In the genomic region with DNA sequence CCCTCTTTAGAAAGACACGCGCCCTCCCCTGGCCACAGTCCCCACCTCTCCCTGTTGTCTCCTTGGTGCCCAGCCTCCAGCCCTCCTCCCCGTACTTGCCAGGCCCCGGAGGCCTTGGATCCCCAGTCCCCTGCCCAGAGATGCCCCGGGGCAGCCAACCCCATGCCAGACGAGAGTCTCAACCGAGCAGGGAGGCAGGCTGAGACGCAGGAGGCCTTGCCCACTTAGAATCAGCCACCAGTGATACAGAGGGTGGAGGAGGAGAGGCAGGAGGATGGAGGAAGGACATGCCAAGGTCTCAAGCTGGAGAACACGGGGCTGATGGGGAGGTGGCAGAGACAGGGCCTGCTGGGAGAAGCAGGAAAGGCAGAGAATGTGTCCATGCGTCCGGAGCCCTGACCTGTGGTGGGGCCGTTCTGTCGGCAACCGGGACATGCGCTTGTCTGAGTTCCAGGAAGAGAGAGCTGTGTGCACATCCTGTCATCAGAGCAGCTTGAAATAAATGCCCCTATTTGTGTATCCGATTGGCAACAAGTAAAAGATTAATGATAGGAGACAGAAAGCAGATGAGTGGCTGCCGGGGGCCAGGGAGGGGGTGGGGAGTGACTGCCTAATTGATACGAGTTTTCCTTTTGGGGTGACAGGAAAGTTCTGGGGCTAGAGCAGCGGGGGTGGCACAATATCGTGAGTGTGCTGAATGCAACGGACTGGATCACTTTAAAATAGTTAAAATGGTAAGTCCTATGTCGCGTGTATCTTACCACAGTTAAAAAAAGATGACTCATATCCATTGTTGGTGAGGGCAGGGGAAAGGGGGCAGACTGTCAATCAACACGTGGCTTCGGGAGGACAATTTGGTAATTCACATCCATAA, we compare ENCODE assay signal across 8 cellular contexts. TPM values are rescaled to one million over a fixed set of nuclear protein-coding genes. Genes with fewer than 3 reads are reported as not detected.
A peak's percentile ranks its signal among the peaks of the same experiment; 100 is the strongest.
DNase-seq lines count a peak whose midpoint lies in the region; ATAC-seq and TF ChIP-seq lines count a peak whose summit lies in the region.

No MANE protein-coding gene starts in this region.

- POLR2A ChIA-PET in activated CD4-positive, alpha-beta memory T cell treated with anti-CD3 and anti-CD28 coated beads, Interleukin-2, amount 10 ng/mL, durations not matched to agents 7 days and 5 days (lab: Charles Lee), result interaction anchor here (0.6 to 3.2 kb wide), 24 partner anchors 9 to 474 kb away, joined by 3 to 31 read pairs (median 4); partner anchors contain the start of gene KLHL36

- H3K27me3 ChIP-seq in esophagus muscularis mucosa, result peaks cover 0 to 16% (median 0%) of the 10 kb centered on the region in 4 donors
- H3K27me3 ChIP-seq in osteoblast (ENCODE audit: insufficient read depth, low read length), result no peaks in the 10 kb centered on the region
- H3K27me3 ChIP-seq in Karpas-422 (ENCODE audit: low read length), result no peaks in the 10 kb centered on the region

- TF ChIP-seq POLR2A in esophagus muscularis mucosa (IDR thresholded peaks at IDR 0.05; ENCODE audit: low read depth), result no peak

- H3K36me3 Mint-ChIP-seq in activated CD4-positive, alpha-beta memory T cell treated with anti-CD3 and anti-CD28 coated beads, Interleukin-2, amount 10 ng/mL, durations not matched to agents 7 days and 5 days (ENCODE audit: low read depth), result peaks cover 62% of the 10 kb centered on the region

- peak; percentile 40 for DNase-seq in KBM-7
- DNase-seq in activated CD4-positive, alpha-beta memory T cell treated with anti-CD3 and anti-CD28 coated beads, Interleukin-2, amount 10 ng/mL, durations not matched to agents 7 days and 5 days, result peak; percentile 62
- DNase-seq in esophagus muscularis mucosa (ENCODE audit: extremely low spot score), result no peak
- DNase-seq in stimulated activated CD4-positive, alpha-beta T cell treated with anti-CD3 and anti-CD28 coated beads, Interleukin-15, amount 100 ng/mL, for 24 hours, result peak; percentile 74
- DNase-seq in osteoblast (ENCODE audit: insufficient read length, low spot score, missing footprints), result no peak
- DNase-seq in glomerular visceral epithelial cell (ENCODE audit: extremely low spot score), result no peak
- DNase-seq in Karpas-422, result no peak

- H3K27me3 Mint-ChIP-seq in activated CD4-positive, alpha-beta memory T cell treated with anti-CD3 and anti-CD28 coated beads, Interleukin-2, amount 10 ng/mL, durations not matched to agents 7 days and 5 days, result no peaks in the 10 kb centered on the region

- no peak overlapping the region for H3K9ac ChIP-seq in Karpas-422 (ENCODE audit: low read length)

- 75% methylated on average over 25 of the region's 25 CpGs for WGBS in esophagus muscularis mucosa

- ATAC-seq in GM21381 (IDR thresholded peaks at IDR 0.05; ENCODE audit: unreplicated experiment), result no peak

- no peaks in the 10 kb centered on the region for H4K20me1 ChIP-seq in osteoblast (ENCODE audit: insufficient read depth, low read length)
- 0 out of 2 replicates have a peak, but pooled peaks cover 2% of the 10 kb centered on the region for H4K20me1 ChIP-seq in Karpas-422 (ENCODE audit: insufficient read depth, low read depth, low read length)

- peak overlapping the region; percentile 25 to 60 (median 43) for H3K27ac ChIP-seq in esophagus muscularis mucosa (replicated peaks in 1 of 4)
- H3K27ac ChIP-seq in osteoblast (ENCODE audit: low read depth, low read length), result no peak overlapping the region
- no peak overlapping the region for H3K27ac ChIP-seq in Karpas-422 (ENCODE audit: low read length)

- no peaks in the 10 kb centered on the region for H3K9me2 ChIP-seq in Karpas-422 (replicated peaks; ENCODE audit: insufficient read depth, low read length)

- peak overlapping the region; percentile 87 for H3K4me3 Mint-ChIP-seq in activated CD4-positive, alpha-beta memory T cell treated with anti-CD3 and anti-CD28 coated beads, Interleukin-2, amount 10 ng/mL, durations not matched to agents 7 days and 5 days

- no peaks in the 10 kb centered on the region for H3K36me3 ChIP-seq in esophagus muscularis mucosa
- H3K36me3 ChIP-seq in osteoblast (ENCODE audit: insufficient read depth, low read length), result no peaks in the 10 kb centered on the region
- no peaks in the 10 kb centered on the region for H3K36me3 ChIP-seq in Karpas-422 (ENCODE audit: insufficient read depth, low read length)

- no peaks in the 10 kb centered on the region for H3K9me3 Mint-ChIP-seq in activated CD4-positive, alpha-beta memory T cell treated with anti-CD3 and anti-CD28 coated beads, Interleukin-2, amount 10 ng/mL, durations not matched to agents 7 days and 5 days

- H3K4me1 ChIP-seq in esophagus muscularis mucosa (peaks cover 0 to 5% (median 5%) of the 10 kb centered on the region in 4 donors), osteoblast (ENCODE audit: insufficient read depth, low read length) (peaks cover 2% of the 10 kb centered on the region), Karpas-422 (ENCODE audit: low read length) (peaks cover 5% of the 10 kb centered on the region)

- in situ Hi-C loops in KBM-7 (cut with MboI; ENCODE audit: low pct_unique_long_range_greater_than_20kb, low sequenced_read_pairs), result no loop called here

- intact Hi-C loops in esophagus muscularis mucosa (cut with DNase I), result no loop called here

- H3K4me2 ChIP-seq in osteoblast (ENCODE audit: insufficient read depth, low read length), result no peak overlapping the region
- H3K4me2 ChIP-seq in Karpas-422 (ENCODE audit: low read depth, low read length, poor library complexity, severe bottlenecking), result no peak overlapping the region

- no peaks in the 10 kb centered on the region for H3K9me3 ChIP-seq in esophagus muscularis mucosa
- H3K9me3 ChIP-seq in osteoblast (ENCODE audit: low read depth, low read length), result no peaks in the 10 kb centered on the region
- H3K9me3 ChIP-seq in Karpas-422 (ENCODE audit: low read length), result no peaks in the 10 kb centered on the region

- peaks cover 58% of the 10 kb centered on the region for H3K4me1 Mint-ChIP-seq in activated CD4-positive, alpha-beta memory T cell treated with anti-CD3 and anti-CD28 coated beads, Interleukin-2, amount 10 ng/mL, durations not matched to agents 7 days and 5 days

- no peak overlapping the region for H2AFZ ChIP-seq in osteoblast (ENCODE audit: low read length)
- no peak overlapping the region for H2AFZ ChIP-seq in Karpas-422 (ENCODE audit: low read length)

- TF ChIP-seq CTCF in esophagus muscularis mucosa (IDR thresholded peaks at IDR 0.05) (no peak), osteoblast (IDR thresholded peaks at IDR 0.05; ENCODE audit: extremely low read depth, low read depth, low read length) (no peak)

- H3K27ac Mint-ChIP-seq in activated CD4-positive, alpha-beta memory T cell treated with anti-CD3 and anti-CD28 coated beads, Interleukin-2, amount 10 ng/mL, durations not matched to agents 7 days and 5 days, result peak overlapping the region; percentile 96

- CTCF ChIA-PET in activated CD4-positive, alpha-beta memory T cell treated with anti-CD3 and anti-CD28 coated beads, Interleukin-2, amount 10 ng/mL, durations not matched to agents 7 days and 5 days (lab: Charles Lee), result interaction anchor here (0.8 to 3.3 kb wide), 13 partner anchors 10 to 176 kb away, joined by 3 to 20 read pairs (median 4); no protein-coding TSS in a partner anchor

- TF ChIP-seq EP300 in esophagus muscularis mucosa (IDR thresholded peaks at IDR 0.05), result no peak

- H3K79me2 ChIP-seq in osteoblast (ENCODE audit: insufficient read depth, low read length), result no peaks in the 10 kb centered on the region
- H3K79me2 ChIP-seq in Karpas-422 (ENCODE audit: low read length), result no peaks in the 10 kb centered on the region

- H3K4me3 ChIP-seq in esophagus muscularis mucosa (peak overlapping the region in 1 of 4 donors; percentile 6), osteoblast (ENCODE audit: insufficient read depth, low read length) (no peak overlapping the region), Karpas-422 (ENCODE audit: low read length) (no peak overlapping the region)

RNA-seq across cellular contexts. Expression of gene MEAK7, which starts 44.7 kb away (rescaled TPM):
- total RNA-seq in activated CD4-positive, alpha-beta memory T cell treated with anti-CD3 and anti-CD28 coated beads, Interleukin-2, amount 10 ng/mL, durations not matched to agents 7 days and 5 days, result 10 to 100 TPM; 27.7 to 33.4 TPM
- total RNA-seq in esophagus muscularis mucosa (10 to 100 TPM in 2 of 4 donors, 1 to 10 TPM in 2; 8.3 to 13.0 (median 9.6) TPM), osteoblast (24.2 and 27.7 TPM in 2 replicates)
- 8.7 and 10.7 TPM in 2 replicates for total RNA-seq in Karpas-422 (2014; rRNA removed; shearing (Covaris generic); ENCODE audit: low replicate concordance)

Comparison
In these comparisons a context has a peak if more than half of its experiments do, and no peak if none do; other contexts are left out.
1. DNase-seq: peak in KBM-7 (single experiment), activated CD4-positive, alpha-beta memory T cell treated with anti-CD3 and anti-CD28 coated beads, Interleukin-2, amount 10 ng/mL, durations not matched to agents 7 days and 5 days (single experiment) and stimulated activated CD4-positive, alpha-beta T cell treated with anti-CD3 and anti-CD28 coated beads, Interleukin-15, amount 100 ng/mL, for 24 hours (single experiment); none in esophagus muscularis mucosa (single experiment), osteoblast (single experiment), glomerular visceral epithelial cell (single experiment) and Karpas-422 (single experiment).
2. H3K27ac ChIP-seq: peak in esophagus muscularis mucosa (4 of 4); none in osteoblast (single experiment) and Karpas-422 (single experiment).